Comparison of ENCODE assay signal across 9 cellular contexts in genomic region chr11:86418929-86419328, GRCh38. TPM values are rescaled to one million over a fixed set of nuclear protein-coding genes. Genes with fewer than 3 reads are reported as not detected.
A peak's percentile ranks its signal among the peaks of the same experiment; 100 is the strongest.
DNase-seq lines count a peak whose midpoint lies in the region; ATAC-seq, FAIRE-seq and TF ChIP-seq lines count a peak whose summit lies in the region.
"Had no signal": no experiment of that assay in that cellular context is flagged by ENCODE, and none has a peak within 500 bp of the region (broad histone marks: within the 10 kb centered on the region; RNA-seq: fewer than 3 reads in every experiment).

No MANE protein-coding gene starts in this region.

- H3K27me3 Mint-ChIP-seq in H9 (ENCODE audit: low read depth) (no peaks in the 10 kb centered on the region), endothelial cell (ENCODE audit: unreplicated experiment) (peaks cover 2% of the 10 kb centered on the region)

- H3K9me3 Mint-ChIP-seq in H9 (no peaks in the 10 kb centered on the region), endothelial cell (ENCODE audit: unreplicated experiment) (no peaks in the 10 kb centered on the region)

- DNase-seq in GM06990 (ENCODE audit: extremely low read depth, insufficient read length) (no peak), H9 (no peak), SK-N-DZ (ENCODE audit: low spot score) (peak; percentile 5), kidney (no peak), endothelial cell (ENCODE audit: low spot score) (no peak), left colon (no peak)
- DNase-seq: effector CD4-positive, alpha-beta T cell had no signal

- no peak overlapping the region for H4K91ac ChIP-seq in H9 (ENCODE audit: insufficient read length, low read depth, low read length)

- H2AFZ ChIP-seq in H9 (ENCODE audit: low read length) = no peak overlapping the region

- no peak overlapping the region for H3K56ac ChIP-seq in H9 (ENCODE audit: insufficient read length, low read depth, low read length)

- no CpG with 5 or more reads among the region's 2 CpGs for WGBS in H9 (ENCODE audit: extremely low coverage, insufficient read length, low lambda C conversion rate)

- H2BK15ac ChIP-seq in H9 (ENCODE audit: low read depth, low read length) = no peak overlapping the region

- H3K23ac ChIP-seq in H9 (ENCODE audit: insufficient read length, low read depth, low read length) = no peak overlapping the region

- H2BK5ac ChIP-seq in H9 (ENCODE audit: insufficient read length, low read length) = no peak overlapping the region

- H4K20me1 ChIP-seq in H9 (ENCODE audit: control insufficient read depth, insufficient read depth, insufficient read length) = no peaks in the 10 kb centered on the region

- no peak overlapping the region for H4K5ac ChIP-seq in H9 (ENCODE audit: insufficient read length, low read depth, low read length)

- H3K9ac ChIP-seq in H9 (ENCODE audit: extremely low read depth, insufficient read length, low read length) (no peak overlapping the region), kidney (ENCODE audit: low read length in 2 of 2) (no peak overlapping the region)

- H2BK12ac ChIP-seq in H9 (ENCODE audit: insufficient read length, low read depth, low read length) = no peak overlapping the region

- H3K36me3 Mint-ChIP-seq in H9 (ENCODE audit: insufficient read depth in 1 of 3, low read depth in 3 of 3) (no peaks in the 10 kb centered on the region), endothelial cell (ENCODE audit: low read depth, unreplicated experiment) (no peaks in the 10 kb centered on the region)

- H3K4me1 Mint-ChIP-seq in H9 (peaks cover 7 to 14% of the 10 kb centered on the region in 2 experiments), endothelial cell (ENCODE audit: unreplicated experiment) (peaks cover 7% of the 10 kb centered on the region)

- FAIRE-seq in kidney (lab: Jason Lieb, UNC) = no peak

- no peak overlapping the region for H2AK5ac ChIP-seq in H9 (ENCODE audit: insufficient read length, low read length)

- H3K4me2 ChIP-seq in H9 (ENCODE audit: insufficient read depth, insufficient read length, low read length) = no peak overlapping the region

- no peaks in the 10 kb centered on the region for H3K23me2 ChIP-seq in H9 (ENCODE audit: insufficient read length, low read depth, low read length, poor library complexity, severe bottlenecking)

- H3K14ac ChIP-seq in H9 (ENCODE audit: insufficient read depth, low read length) = no peak overlapping the region

- H4K8ac ChIP-seq in H9 (replicated peaks; ENCODE audit: insufficient read length, low read depth, low read length) = no peak overlapping the region

- H3K27ac Mint-ChIP-seq in H9 = no peak overlapping the region
- H3K27ac Mint-ChIP-seq in endothelial cell (ENCODE audit: unreplicated experiment) = no peak overlapping the region

- no peaks in the 10 kb centered on the region for H3K27me3 ChIP-seq in GM06990 (replicated peaks; ENCODE audit: control insufficient read depth, insufficient read depth, low read length)
- H3K27me3 ChIP-seq in H9 (ENCODE audit: insufficient read depth, low read length) = no peaks in the 10 kb centered on the region

- no peak overlapping the region for H2BK20ac ChIP-seq in H9 (ENCODE audit: low read depth, low read length, poor library complexity, severe bottlenecking)

- TF ChIP-seq CTCF in GM06990 (IDR thresholded peaks at IDR 0.05; ENCODE audit: insufficient read depth, low read length, poor library complexity, severe bottlenecking) (peak; percentile 12), H9 (conservative IDR thresholded peaks at IDR 0.05) (peak; percentile 58), kidney (IDR thresholded peaks at IDR 0.05; ENCODE audit: borderline replicate concordance, extremely low read depth, insufficient read depth) (peak; percentile 5), endothelial cell (IDR thresholded peaks at IDR 0.05; ENCODE audit: unreplicated experiment) (no peak)

- H2BK120ac ChIP-seq in H9 (ENCODE audit: low read depth, low read length, poor library complexity, severe bottlenecking) = no peak overlapping the region

- H3K4me1 ChIP-seq in H9 (ENCODE audit: insufficient read depth, low read length) = no peaks in the 10 kb centered on the region
- H3K4me1 ChIP-seq in kidney (ENCODE audit: control insufficient read depth in 1 of 2, insufficient read depth in 1 of 2, low read depth in 1 of 2, low read length in 2 of 2) = no peaks in the 10 kb centered on the region

- no peak overlapping the region for H3K4me3 Mint-ChIP-seq in H9
- no peak overlapping the region for H3K4me3 Mint-ChIP-seq in endothelial cell (ENCODE audit: unreplicated experiment)

- no peak overlapping the region for H3K18ac ChIP-seq in H9 (ENCODE audit: insufficient read length, low read depth, low read length)

- no peak overlapping the region for H3T11ph ChIP-seq in H9 (ENCODE audit: low read length)

- no peaks in the 10 kb centered on the region for H3K79me2 ChIP-seq in H9 (ENCODE audit: insufficient read depth, low read length)

- ATAC-seq in GM21367 (IDR thresholded peaks at IDR 0.05; ENCODE audit: unreplicated experiment) (no peak), left colon (no peak), HG02623 (IDR thresholded peaks at IDR 0.05; ENCODE audit: unreplicated experiment) (no peak)

- no peak overlapping the region for H3K4me3 ChIP-seq in GM06990 (replicated peaks; ENCODE audit: low read depth, low read length)
- H3K4me3 ChIP-seq in kidney (ENCODE audit: low read length in 2 of 2) = no peak overlapping the region

- intact Hi-C loops in kidney (cut with DNase I) = no loop called here
- intact Hi-C loops in left colon (cut with DNase I, micrococcal nuclease) = no loop called here

- H3K27ac ChIP-seq in H9 (ENCODE audit: insufficient read length, low read depth, low read length) (no peak overlapping the region), kidney (ENCODE audit: low read depth in 2 of 2, low read length in 2 of 2) (no peak overlapping the region)

- H3K4ac ChIP-seq in H9 (ENCODE audit: low read depth, low read length) = no peak overlapping the region

- H3K79me1 ChIP-seq in H9 (ENCODE audit: insufficient read depth, low read depth, low read length, poor library complexity, severe bottlenecking) = no peaks in the 10 kb centered on the region

- H3K9me3 ChIP-seq in H9 (ENCODE audit: control insufficient read depth, low read depth, low read length) (no peaks in the 10 kb centered on the region), kidney (ENCODE audit: control insufficient read depth in 1 of 2, low read length in 2 of 2) (no peaks in the 10 kb centered on the region)

- no peaks in the 10 kb centered on the region for H3K36me3 ChIP-seq in GM06990 (ENCODE audit: control insufficient read depth, insufficient read depth, low read length)
- H3K36me3 ChIP-seq in kidney (ENCODE audit: control insufficient read depth in 1 of 2, insufficient read depth in 2 of 2, low read length in 2 of 2) = no peaks in the 10 kb centered on the region

RNA-seq across cellular contexts. Expression of gene CCDC81, which starts 44.2 kb away (rescaled TPM):
- 0.20 and 0.52 TPM in 2 replicates for total RNA-seq in H9 (2021)
- 0.14 and 0.47 TPM in 2 replicates for polyA plus RNA-seq in SK-N-DZ (2014; cell fraction: cytosol; rRNA removed)
- polyA plus RNA-seq in SK-N-DZ (2014; cell fraction: nucleus; rRNA removed) = 0.50 and 2.0 TPM in 2 replicates
- 1.1 TPM for total RNA-seq in kidney
- 0.54 TPM for polyA plus RNA-seq in kidney (ENCODE audit: insufficient read depth, low read depth, low replicate concordance)
- total RNA-seq in endothelial cell (ENCODE audit: unreplicated experiment) = 0.33 TPM
- under 1 TPM; 0.25 to 0.37 TPM for total RNA-seq in left colon
